Comparison of ENCODE assay signal across 1 cellular context in genomic region chr16:85261657-85262557, GRCh38.
A peak's percentile ranks its signal among the peaks of the same experiment; 100 is the strongest.
TF ChIP-seq lines count a peak whose summit lies in the region.

No MANE protein-coding gene starts in this region.

TF ChIP-seq in K562, 482 proteins besides CTCF, POLR2A, EP300 and RAD21 (continued from another document and continues in another):
- TF ChIP-seq ZFX (CRISPR knock-in tag; IDR thresholded peaks at IDR 0.05), result peak; percentile 33; the same call in 1 of the 2 replicates
- TF ChIP-seq THRA (IDR thresholded peaks at IDR 0.05), result no peak
- no peak for TF ChIP-seq SMAD3 (CRISPR knock-in tag; conservative IDR thresholded peaks at IDR 0.05)
- TF ChIP-seq ZKSCAN3 (CRISPR knock-in tag; IDR thresholded peaks at IDR 0.05), result no peak
- TF ChIP-seq ZBTB43 (CRISPR knock-in tag; IDR thresholded peaks at IDR 0.05), result no peak
- no peak for TF ChIP-seq C11orf30 (IDR thresholded peaks at IDR 0.05; ENCODE audit: low read depth)
- no peak for TF ChIP-seq MAFF (IDR thresholded peaks at IDR 0.05; ENCODE audit: low read length)
- no peak for TF ChIP-seq ZNF212 (CRISPR knock-in tag; IDR thresholded peaks at IDR 0.05)
- TF ChIP-seq SMC3 (conservative IDR thresholded peaks at IDR 0.05; ENCODE audit: insufficient read depth, low read depth, low read length), result no peak
- TF ChIP-seq PRDM10 (IDR thresholded peaks at IDR 0.05; ENCODE audit: partially characterized antibody), result peak; percentile 33
- no peak for TF ChIP-seq SREBF1 (IDR thresholded peaks at IDR 0.05; ENCODE audit: borderline replicate concordance, low read depth, low read length)
- no peak for TF ChIP-seq HCFC1 (IDR thresholded peaks at IDR 0.05; ENCODE audit: low read depth, low read length)
- no peak for TF ChIP-seq ZNF124 (CRISPR knock-in tag; IDR thresholded peaks at IDR 0.05)
- no peak for TF ChIP-seq ZNF24 (IDR thresholded peaks at IDR 0.05)
- no peak for TF ChIP-seq SP1 (CRISPR knock-in tag; IDR thresholded peaks at IDR 0.05)
- no peak for TF ChIP-seq RB1 (IDR thresholded peaks at IDR 0.05; ENCODE audit: low read depth)
- TF ChIP-seq ZNF444 (CRISPR knock-in tag; IDR thresholded peaks at IDR 0.05), result no peak
- TF ChIP-seq RCOR1 (IDR thresholded peaks at IDR 0.05; ENCODE audit: borderline replicate concordance in 1 of 2, low read depth in 2 of 2, low read length in 2 of 2), result peak in 1 of 2 experiments; percentile 27; a peak in 1 of 4 replicates
- TF ChIP-seq ZNF140 (CRISPR knock-in tag; IDR thresholded peaks at IDR 0.05), result no peak
- no peak for TF ChIP-seq ZNF79 (CRISPR knock-in tag; IDR thresholded peaks at IDR 0.05; ENCODE audit: low read depth)
- no peak for TF ChIP-seq ARNT (IDR thresholded peaks at IDR 0.05)
- no peak for TF ChIP-seq NCOA1 (IDR thresholded peaks at IDR 0.05; ENCODE audit: low read depth)
- no peak for TF ChIP-seq KAT2B (IDR thresholded peaks at IDR 0.05; ENCODE audit: low read depth, low read length)
- TF ChIP-seq CREB3L1 (IDR thresholded peaks at IDR 0.05; ENCODE audit: borderline replicate concordance, low read depth), result no peak
- TF ChIP-seq DNMT1 (IDR thresholded peaks at IDR 0.05), result no peak
- TF ChIP-seq ZBTB11 (CRISPR knock-in tag; IDR thresholded peaks at IDR 0.05), result no peak
- 0 out of 4 replicates have a peak, but pooled peaks of 1 of the 2 experiments have one; percentile 44 for TF ChIP-seq HDAC1 (IDR thresholded peaks at IDR 0.05)
- TF ChIP-seq POLR3A (IDR thresholded peaks at IDR 0.05; ENCODE audit: borderline replicate concordance, extremely low read depth, insufficient read depth, insufficient read length), result no peak
- no peak for TF ChIP-seq SMARCC2 (IDR thresholded peaks at IDR 0.05; ENCODE audit: low read depth)
- TF ChIP-seq ZNF764 (CRISPR knock-in tag; IDR thresholded peaks at IDR 0.05; ENCODE audit: low read depth), result no peak
- peak; percentile 89 for TF ChIP-seq TCF3 (CRISPR knock-in tag; IDR thresholded peaks at IDR 0.05)
- TF ChIP-seq ZNF146 (CRISPR knock-in tag; IDR thresholded peaks at IDR 0.05; ENCODE audit: unreplicated experiment), result no peak
- TF ChIP-seq ZBTB40 (IDR thresholded peaks at IDR 0.05), result no peak
- TF ChIP-seq ZBTB40 (CRISPR knock-in tag; IDR thresholded peaks at IDR 0.05), result no peak
- TF ChIP-seq GTF2B (IDR thresholded peaks at IDR 0.05; ENCODE audit: extremely low read depth, insufficient read length), result no peak
- no peak for TF ChIP-seq ZNF143 (CRISPR knock-in tag; IDR thresholded peaks at IDR 0.05)
- TF ChIP-seq MCM7 (IDR thresholded peaks at IDR 0.05), result no peak
- no peak for TF ChIP-seq POLR2H (tag; IDR thresholded peaks at IDR 0.05; ENCODE audit: low read depth)
- TF ChIP-seq PRPF4 (IDR thresholded peaks at IDR 0.05; ENCODE audit: insufficient read depth, low read depth, low read length, poor library complexity, severe bottlenecking), result no peak
- TF ChIP-seq HOXB6 (CRISPR knock-in tag; IDR thresholded peaks at IDR 0.05; ENCODE audit: borderline replicate concordance), result no peak
- no peak for TF ChIP-seq KHSRP (IDR thresholded peaks at IDR 0.05)
- TF ChIP-seq ZNF41 (CRISPR knock-in tag; conservative IDR thresholded peaks at IDR 0.05), result no peak
- TF ChIP-seq HDAC3 (IDR thresholded peaks at IDR 0.05; ENCODE audit: borderline replicate concordance, partially characterized antibody), result no peak
- no peak; the same call in 1 of the 2 replicates for TF ChIP-seq HDAC2 (IDR thresholded peaks at IDR 0.05)
- TF ChIP-seq GTF2A2 (tag; IDR thresholded peaks at IDR 0.05), result no peak
- no peak for TF ChIP-seq ZC3H4 (CRISPR knock-in tag; IDR thresholded peaks at IDR 0.05; ENCODE audit: borderline replicate concordance)
